In the genomic region with DNA sequence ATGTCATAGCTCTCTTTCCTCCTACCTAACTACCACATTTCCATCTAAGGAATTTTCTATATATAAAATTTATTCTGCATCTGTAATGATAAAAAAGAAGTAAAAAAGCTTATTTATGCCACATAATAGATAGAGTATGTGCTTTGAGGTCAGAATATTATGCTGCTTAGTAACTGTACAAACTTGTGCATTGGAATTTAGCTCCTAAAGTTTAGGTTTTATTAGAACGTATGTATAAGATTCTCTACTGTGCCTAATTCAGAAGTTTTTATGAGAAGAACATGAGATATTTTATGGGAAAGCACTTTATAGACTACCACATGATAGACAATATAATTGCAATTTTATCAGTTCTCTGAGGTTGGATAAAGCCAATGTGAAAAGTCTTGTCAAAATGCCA, we compare ENCODE assay signal across 25 cellular contexts.
"Had no signal": no experiment of that assay in that cellular context is flagged by ENCODE, and none has a peak within 500 bp of the region (broad histone marks: within the 10 kb centered on the region; RNA-seq: fewer than 3 reads in every experiment).

No MANE protein-coding gene starts in this region.

- H3K4me1 ChIP-seq: body of pancreas, gastrocnemius medialis, left ventricle myocardium inferior, prostate gland, testis, uterus had no signal

- H3K27ac Mint-ChIP-seq: activated naive CD8-positive, alpha-beta T cell treated with anti-CD3 and anti-CD28 coated beads, Interleukin-2, amount 10 ng/mL, durations not matched to agents 7 days and 5 days; activated T-helper 17 cell treated with anti-CD3 and anti-CD28 coated beads, Interleukin-2, amount 50 U/mL, for 72 hours; dendritic cell treated with granulocyte-macrophage colony-stimulating factor and Interleukin-4, amounts not matched to agents 40 ng/mL and 50 ng/mL, for 4 days; mesothelial cell of epicardium; natural killer cell; stimulated activated naive B cell treated with anti-CD40 and anti-IgM and Interleukin-4, amounts not matched to agents 10 μg/mL and 1 μg/mL and 100 μg/mL, for 72 hours; WTC11 had no signal

- H3K9me3 ChIP-seq: body of pancreas, gastrocnemius medialis, ovary, prostate gland, testis, uterus had no signal

- H3K9me3 Mint-ChIP-seq: activated naive CD8-positive, alpha-beta T cell treated with anti-CD3 and anti-CD28 coated beads, Interleukin-2, amount 10 ng/mL, durations not matched to agents 7 days and 5 days had no signal

- H3K4me1 Mint-ChIP-seq: activated naive CD8-positive, alpha-beta T cell treated with anti-CD3 and anti-CD28 coated beads, Interleukin-2, amount 10 ng/mL, durations not matched to agents 7 days and 5 days; activated T-helper 17 cell treated with anti-CD3 and anti-CD28 coated beads, Interleukin-2, amount 50 U/mL, for 72 hours; natural killer cell; stimulated activated naive B cell treated with anti-CD40 and anti-IgM and Interleukin-4, amounts not matched to agents 10 μg/mL and 1 μg/mL and 100 μg/mL, for 72 hours; WTC11 had no signal

- DNase-seq: activated naive CD4-positive, alpha-beta T cell treated with Interleukin-2 at 50 U/mL for 16 hours; activated naive CD8-positive, alpha-beta T cell treated with anti-CD3 and anti-CD28 coated beads, Interleukin-2, amount 10 ng/mL, durations not matched to agents 7 days and 5 days; activated T-cell treated with anti-CD3 and anti-CD28 coated beads, Interleukin-2, amount 50 U/mL, for 1 hour; amygdala; body of pancreas; effector CD4-positive, alpha-beta T cell; erythroblast; gastrocnemius medialis; hippocampal formation; left ventricle myocardium inferior; natural killer cell; ovary; stimulated activated CD4-positive, alpha-beta T cell treated with anti-CD3 and anti-CD28 coated beads, Interleukin-2, amount 100 ng/mL, for 48 hours; stimulated activated CD8-positive, alpha-beta memory T cell treated with anti-CD3 and anti-CD28 coated beads, Interleukin-4, amount 100 ng/mL, for 48 hours; stimulated activated naive B cell treated with anti-CD40 and anti-IgM and Interleukin-4, amounts not matched to agents 10 μg/mL and 1 μg/mL and 100 μg/mL, for 72 hours; T-helper 9 cell; testis; trophoblast cell; uterus had no signal

- H3K27me3 Mint-ChIP-seq: activated naive CD8-positive, alpha-beta T cell treated with anti-CD3 and anti-CD28 coated beads, Interleukin-2, amount 10 ng/mL, durations not matched to agents 7 days and 5 days; activated T-helper 17 cell treated with anti-CD3 and anti-CD28 coated beads, Interleukin-2, amount 50 U/mL, for 72 hours; dendritic cell treated with granulocyte-macrophage colony-stimulating factor and Interleukin-4, amounts not matched to agents 40 ng/mL and 50 ng/mL, for 4 days; stimulated activated naive B cell treated with anti-CD40 and anti-IgM and Interleukin-4, amounts not matched to agents 10 μg/mL and 1 μg/mL and 100 μg/mL, for 72 hours had no signal

- H3K36me3 Mint-ChIP-seq: activated naive CD8-positive, alpha-beta T cell treated with anti-CD3 and anti-CD28 coated beads, Interleukin-2, amount 10 ng/mL, durations not matched to agents 7 days and 5 days; mesothelial cell of epicardium; stimulated activated naive B cell treated with anti-CD40 and anti-IgM and Interleukin-4, amounts not matched to agents 10 μg/mL and 1 μg/mL and 100 μg/mL, for 72 hours; WTC11 had no signal

- H3K27ac ChIP-seq: body of pancreas, cardiac muscle cell, gastrocnemius medialis, left ventricle myocardium inferior, ovary, prostate gland, testis, uterus had no signal

- H3K4me3 Mint-ChIP-seq: activated naive CD8-positive, alpha-beta T cell treated with anti-CD3 and anti-CD28 coated beads, Interleukin-2, amount 10 ng/mL, durations not matched to agents 7 days and 5 days; activated T-helper 17 cell treated with anti-CD3 and anti-CD28 coated beads, Interleukin-2, amount 50 U/mL, for 72 hours; dendritic cell treated with granulocyte-macrophage colony-stimulating factor and Interleukin-4, amounts not matched to agents 40 ng/mL and 50 ng/mL, for 4 days; mesothelial cell of epicardium; natural killer cell; stimulated activated naive B cell treated with anti-CD40 and anti-IgM and Interleukin-4, amounts not matched to agents 10 μg/mL and 1 μg/mL and 100 μg/mL, for 72 hours; WTC11 had no signal

- H3K27me3 ChIP-seq: body of pancreas, cardiac muscle cell, gastrocnemius medialis, ovary, testis, uterus had no signal

- H3K4me3 ChIP-seq: body of pancreas, cardiac muscle cell, gastrocnemius medialis, left ventricle myocardium inferior, ovary, prostate gland, testis, uterus had no signal

- H3K36me3 ChIP-seq: cardiac muscle cell, gastrocnemius medialis, left ventricle myocardium inferior, ovary, prostate gland, uterus had no signal
